23 cellular contexts compared by ENCODE assay signal in genomic region chr17:82563318-82563717, GRCh38. TPM values are rescaled to one million over a fixed set of nuclear protein-coding genes. Genes with fewer than 3 reads are reported as not detected.
DNase-seq lines count a peak whose midpoint lies in the region; ATAC-seq and TF ChIP-seq lines count a peak whose summit lies in the region.
"Had no signal": no experiment of that assay in that cellular context is flagged by ENCODE, and none has a peak within 500 bp of the region (broad histone marks: within the 10 kb centered on the region; RNA-seq: fewer than 3 reads in every experiment).

No MANE protein-coding gene starts in this region.

- peaks cover 100% of the 10 kb centered on the region for H3K79me2 ChIP-seq in SK-N-SH (ENCODE audit: insufficient read depth)

- H3K36me3 ChIP-seq in SK-N-SH (replicated peaks in 1 of 2; ENCODE audit: control insufficient read depth in 1 of 2, insufficient read depth in 2 of 2, low read length in 1 of 2): peaks cover 19 to 22% of the 10 kb centered on the region in 2 experiments

- CTCF ChIA-PET in SK-N-SH (lab: Yijun Ruan, JAX): interaction anchor here (1.9 to 4.0 kb wide), 2 partner anchors 9 to 12 kb away, joined by 6 to 21 read pairs; no protein-coding TSS in a partner anchor
- CTCF ChIA-PET in HEK293T (lab: Yijun Ruan, JAX): no interaction called here

- peaks cover 4% of the 10 kb centered on the region for H3F3A ChIP-seq in SK-N-SH (replicated peaks; ENCODE audit: insufficient read depth)

- no peak for TF ChIP-seq RAD21 in SK-N-SH (IDR thresholded peaks at IDR 0.05; ENCODE audit: low read length)

- TF ChIP-seq EP300 in SK-N-SH (IDR thresholded peaks at IDR 0.05; ENCODE audit: borderline replicate concordance in 1 of 2, low read depth in 1 of 2, low read length in 1 of 2): no peak

- peak overlapping the region; percentile 66 for H3K27ac Mint-ChIP-seq in nephron progenitor cell
- H3K27ac Mint-ChIP-seq in activated naive CD8-positive, alpha-beta T cell treated with anti-CD3 and anti-CD28 coated beads for 36 hours: no peak overlapping the region

- H3K27ac ChIP-seq in SK-N-SH (ENCODE audit: low read depth in 2 of 2, low read length in 1 of 2) (no peak overlapping the region), angular gyrus (ENCODE audit: low read depth, low read length) (peak overlapping the region; percentile 30), temporal lobe (ENCODE audit: low read depth, low read length) (peak overlapping the region; percentile 17)
- H3K27ac ChIP-seq: 22Rv1 had no signal

- H3K27me3 ChIP-seq in SK-N-SH (ENCODE audit: insufficient read depth): no peaks in the 10 kb centered on the region

- WGBS in SK-N-SH (ENCODE audit: low lambda C conversion rate): 94% methylated on average over 9 of the region's 9 CpGs

- H2AFZ ChIP-seq in SK-N-SH (ENCODE audit: low read depth): no peak overlapping the region

- H3K4me2 ChIP-seq in SK-N-SH: no peak overlapping the region

- no peaks in the 10 kb centered on the region for H3K9me3 Mint-ChIP-seq in nephron progenitor cell
- H3K9me3 Mint-ChIP-seq in activated naive CD8-positive, alpha-beta T cell treated with anti-CD3 and anti-CD28 coated beads for 36 hours: no peaks in the 10 kb centered on the region
- H3K9me3 Mint-ChIP-seq: CD4-positive, CD25-positive, alpha-beta regulatory T cell had no signal

- peaks cover 6 to 9% of the 10 kb centered on the region in 2 experiments; a peak in 2 of 4 replicates for H3K4me1 ChIP-seq in SK-N-SH (ENCODE audit: control insufficient read depth in 1 of 2, insufficient read depth in 2 of 2, low read depth in 1 of 2, low read length in 1 of 2)

- ATAC-seq in SK-N-SH treated with all-trans-retinoic acid at 6 μM for 48 hours: no peak
- ATAC-seq: HCT116, PC-3 had no signal

- peaks cover 76% of the 10 kb centered on the region for H4K20me1 ChIP-seq in SK-N-SH (ENCODE audit: insufficient read depth)

- H3K27me3 Mint-ChIP-seq in nephron progenitor cell (ENCODE audit: low read depth, poor library complexity): no peaks in the 10 kb centered on the region
- H3K27me3 Mint-ChIP-seq in activated naive CD8-positive, alpha-beta T cell treated with anti-CD3 and anti-CD28 coated beads for 36 hours: no peaks in the 10 kb centered on the region
- H3K27me3 Mint-ChIP-seq: CD4-positive, CD25-positive, alpha-beta regulatory T cell had no signal

- H3K36me3 Mint-ChIP-seq in nephron progenitor cell (ENCODE audit: low read depth): peaks cover 22% of the 10 kb centered on the region
- peaks cover 5% of the 10 kb centered on the region for H3K36me3 Mint-ChIP-seq in activated naive CD8-positive, alpha-beta T cell treated with anti-CD3 and anti-CD28 coated beads for 36 hours

- POLR2A ChIA-PET in SK-N-SH (lab: Yijun Ruan, JAX): interaction anchor here (1.8 kb wide), 1 partner anchor 44 kb away, joined by 5 read pairs; the partner anchor contains the start of gene FOXK2
- POLR2A ChIA-PET in HEK293T (lab: Yijun Ruan, JAX): no interaction called here

- H3K4me1 Mint-ChIP-seq in nephron progenitor cell: peaks cover 38% of the 10 kb centered on the region
- H3K4me1 Mint-ChIP-seq in activated naive CD8-positive, alpha-beta T cell treated with anti-CD3 and anti-CD28 coated beads for 36 hours: peaks cover 8% of the 10 kb centered on the region

- DNase-seq in SK-N-SH (peak; percentile 24), nephron progenitor cell (no peak), SIG-M5 treated with dmso at 0.1 percent for 504 hours (lab: John Stamatoyannopoulos, UW; ENCODE audit: unreplicated experiment) (no peak), HEK293T (ENCODE audit: extremely low spot score) (no peak)
- no peak for DNase-seq in activated naive CD8-positive, alpha-beta T cell treated with anti-CD3 and anti-CD28 coated beads for 36 hours
- DNase-seq: CD4-positive, CD25-positive, alpha-beta regulatory T cell; COR-L47; DMS153; GF-D8; NCI-H1105 treated with DMSO at 0.1 percent for 48 hours; NCI-H187; NCI-H2107; NCI-H2227 treated with DMSO at 0.1 percent for 48 hours; NCI-H510A treated with DMSO at 0.1 percent for 48 hours; NCI-H82; PC-3; RPMI8226; SIG-M5 had no signal

- no peak for TF ChIP-seq CTCF in SK-N-SH (IDR thresholded peaks at IDR 0.05)
- no peak for TF ChIP-seq CTCF in nephron progenitor cell (IDR thresholded peaks at IDR 0.05)

- no peaks in the 10 kb centered on the region for H3K9me3 ChIP-seq in SK-N-SH

- no peak overlapping the region for H3K9ac ChIP-seq in SK-N-SH

- no peaks in the 10 kb centered on the region for H3K9me2 ChIP-seq in SK-N-SH

- no peak overlapping the region for H3K4me3 Mint-ChIP-seq in nephron progenitor cell
- H3K4me3 Mint-ChIP-seq in activated naive CD8-positive, alpha-beta T cell treated with anti-CD3 and anti-CD28 coated beads for 36 hours: no peak overlapping the region
- H3K4me3 Mint-ChIP-seq: CD4-positive, CD25-positive, alpha-beta regulatory T cell had no signal

- no peak overlapping the region for H3K4me3 ChIP-seq in SK-N-SH (ENCODE audit: low read depth in 2 of 2, low read length in 1 of 2)

TF ChIP-seq in SK-N-SH, 30 proteins besides CTCF, POLR2A, EP300 and RAD21 (continues in another document):
- TF ChIP-seq MXI1 (IDR thresholded peaks at IDR 0.05; ENCODE audit: low read depth, low read length) (no peak), MAX (IDR thresholded peaks at IDR 0.05; ENCODE audit: low read depth) (no peak), RFX5 (IDR thresholded peaks at IDR 0.05; ENCODE audit: low read length) (no peak), IRF3 (IDR thresholded peaks at IDR 0.05; ENCODE audit: low read depth, low read length) (no peak), SIN3A (IDR thresholded peaks at IDR 0.05; ENCODE audit: borderline replicate concordance, low read depth, low read length) (no peak), FOSL2 (IDR thresholded peaks at IDR 0.05; ENCODE audit: borderline replicate concordance, low read depth) (no peak)

TF ChIP-seq in SK-N-SH treated with all-trans-retinoic acid at 6 μM for 48 hours, 23 proteins besides CTCF, POLR2A, EP300 and RAD21:
- TF ChIP-seq BACH2 (CRISPR knock-in tag; IDR thresholded peaks at IDR 0.05; ENCODE audit: borderline replicate concordance): no peak
TF ChIP-seq in SK-N-SH treated with all-trans-retinoic acid at 6 μM for 48 hours: peak in this region for 0.

TF ChIP-seq in HEK293T, 16 proteins besides CTCF, POLR2A, EP300 and RAD21:
- TF ChIP-seq BHLHE40 (IDR thresholded peaks at IDR 0.05; ENCODE audit: borderline replicate concordance) (no peak), PKNOX1 (IDR thresholded peaks at IDR 0.05) (no peak), FOXA1 (IDR thresholded peaks at IDR 0.05) (no peak), HDGF (IDR thresholded peaks at IDR 0.05; ENCODE audit: borderline replicate concordance) (no peak), SUZ12 (IDR thresholded peaks at IDR 0.05) (no peak), LEF1 (IDR thresholded peaks at IDR 0.05; ENCODE audit: borderline replicate concordance) (no peak), CTBP1 (IDR thresholded peaks at IDR 0.05; ENCODE audit: borderline replicate concordance) (no peak), L3MBTL2 (conservative IDR thresholded peaks at IDR 0.05) (no peak), ELF4 (IDR thresholded peaks at IDR 0.05) (no peak), ZNF384 (IDR thresholded peaks at IDR 0.05) (no peak), SP1 (IDR thresholded peaks at IDR 0.05) (no peak)

RNA-seq across cellular contexts. Expression of gene FOXK2, which starts 43.8 kb away (rescaled TPM):
- 33.6 and 36.4 TPM in 2 replicates for polyA plus RNA-seq in SK-N-SH (2012; rRNA removed)
- 21.3 and 29.9 TPM in 2 replicates for polyA plus RNA-seq in SK-N-SH (2012; cell fraction: cytosol; rRNA removed)
- polyA plus RNA-seq in SK-N-SH (2012; cell fraction: nucleus; rRNA removed): 43.8 and 54.0 TPM in 2 replicates
- total RNA-seq in temporal lobe: 27.8 TPM
- 10 to 100 TPM; 59.4 to 67.2 TPM for total RNA-seq in activated naive CD8-positive, alpha-beta T cell treated with anti-CD3 and anti-CD28 coated beads for 36 hours

Comparison
In these comparisons a context has a peak if more than half of its experiments do, and no peak if none do; other contexts are left out.
1. H3K27ac ChIP-seq: peak in angular gyrus (single experiment) and temporal lobe (single experiment); none in SK-N-SH (0 of 2).